In the genomic region with DNA sequence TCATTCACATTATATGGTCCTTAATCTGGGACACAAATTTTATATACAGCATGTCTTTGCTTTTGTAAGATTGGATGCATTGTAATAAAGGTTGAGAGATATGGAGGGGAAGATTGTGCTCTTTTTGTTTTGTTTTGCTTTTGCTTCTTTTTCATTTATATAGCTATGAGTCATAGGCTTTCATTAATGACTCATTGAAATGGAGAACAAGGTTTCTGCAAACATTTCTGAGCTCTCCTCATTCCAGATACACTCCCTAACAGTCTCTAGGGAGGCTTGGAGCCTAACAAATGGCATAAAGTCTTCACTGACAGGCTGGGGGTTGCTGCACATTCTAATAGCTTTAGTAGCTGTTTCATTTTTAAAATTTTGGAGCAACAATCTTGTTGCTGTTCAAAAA, we compare ENCODE assay signal across 9 cellular contexts. TPM values are rescaled to one million over a fixed set of nuclear protein-coding genes. Genes with fewer than 3 reads are reported as not detected.
DNase-seq lines count a peak whose midpoint lies in the region; ATAC-seq and TF ChIP-seq lines count a peak whose summit lies in the region.
"Had no signal": no experiment of that assay in that cellular context is flagged by ENCODE, and none has a peak within 500 bp of the region (broad histone marks: within the 10 kb centered on the region; RNA-seq: fewer than 3 reads in every experiment).

No MANE protein-coding gene starts in this region.

- peak; percentile 51 for DNase-seq in DMS153 treated with DMSO at 0.1 percent for 48 hours (lab: John Stamatoyannopoulos, UW; ENCODE audit: unreplicated experiment)
- DNase-seq in NCI-H1436 (lab: John Stamatoyannopoulos, UW): peak; percentile 26
- no peak for DNase-seq in endodermal cell
- peak; percentile 73 for DNase-seq in non-pigmented ciliary epithelial cell (ENCODE audit: low read depth)
- no peak for DNase-seq in islet precursor cell
- DNase-seq in GM19238 (ENCODE audit: insufficient read length, low spot score): no peak
- DNase-seq in cortex of kidney (lab: John Stamatoyannopoulos, UW): no peak
- DNase-seq: NCI-H1092 had no signal

- no peaks in the 10 kb centered on the region for H3K36me3 ChIP-seq in endodermal cell (ENCODE audit: control insufficient read depth, insufficient read depth, low read length)

- no peak overlapping the region for H3K27ac ChIP-seq in endodermal cell (ENCODE audit: low read depth, low read length)

- no peaks in the 10 kb centered on the region for H3K9me3 ChIP-seq in endodermal cell (ENCODE audit: control insufficient read depth, low read length)

- H3K4me1 ChIP-seq in endodermal cell (ENCODE audit: control insufficient read depth, insufficient read depth, low read length): no peaks in the 10 kb centered on the region

- no peaks in the 10 kb centered on the region for H3K27me3 Mint-ChIP-seq in endodermal cell (ENCODE audit: insufficient read depth)

- H3K36me3 Mint-ChIP-seq in endodermal cell (ENCODE audit: low read depth): no peaks in the 10 kb centered on the region

- no peak overlapping the region for H3K4me3 Mint-ChIP-seq in endodermal cell

- H3K9me3 Mint-ChIP-seq in endodermal cell: no peaks in the 10 kb centered on the region

- H3K9ac ChIP-seq in endodermal cell (ENCODE audit: extremely low read depth, low read length, poor library complexity, severe bottlenecking): no peak overlapping the region

- H3K4me1 Mint-ChIP-seq in endodermal cell: peaks cover 4% of the 10 kb centered on the region

- H3K4me3 ChIP-seq in endodermal cell (ENCODE audit: low read length): no peak overlapping the region

- ATAC-seq in GM19455 (IDR thresholded peaks at IDR 0.05; ENCODE audit: unreplicated experiment): no peak

- H3K27ac Mint-ChIP-seq in endodermal cell: peak overlapping the region; percentile 41

- TF ChIP-seq CTCF in endodermal cell (conservative IDR thresholded peaks at IDR 0.05): no peak

- no peaks in the 10 kb centered on the region for H3K27me3 ChIP-seq in endodermal cell (ENCODE audit: control insufficient read depth, insufficient read depth, low read length, poor library complexity, severe bottlenecking)

RNA-seq across cellular contexts. Expression of a gene that starts 21.4 kb away (rescaled TPM):
- 1 to 10 TPM; 8.1 to 9.2 TPM for total RNA-seq in endodermal cell
- polyA plus RNA-seq in endodermal cell (2013, experiment 1 of 2): 97.7 TPM
- 81.0 TPM for polyA plus RNA-seq in endodermal cell (2013, experiment 2 of 2)

Comparison
In these comparisons a context has a peak if more than half of its experiments do, and no peak if none do; other contexts are left out.
1. DNase-seq: peak in DMS153 treated with DMSO at 0.1 percent for 48 hours (single experiment), NCI-H1436 (single experiment) and non-pigmented ciliary epithelial cell (single experiment); none in endodermal cell (single experiment), islet precursor cell (single experiment), GM19238 (single experiment) and cortex of kidney (single experiment).